ENCODE assay signal across 8 cellular contexts in the genomic region with DNA sequence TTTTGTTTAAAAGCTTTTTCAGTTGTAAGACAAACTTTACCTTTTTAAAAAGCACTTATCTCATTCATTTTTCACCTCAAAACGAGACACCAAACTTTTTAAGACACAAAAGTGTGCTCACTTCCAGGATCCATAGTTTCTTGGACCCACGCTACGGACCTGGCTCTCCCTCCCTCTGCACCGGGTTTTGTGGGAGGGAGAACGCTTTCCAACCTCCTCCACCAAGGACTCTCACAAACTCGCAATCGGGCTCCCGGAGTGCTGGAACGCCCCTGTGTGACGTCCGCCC. TPM values are rescaled to one million over a fixed set of nuclear protein-coding genes. Genes with fewer than 3 reads are reported as not detected.
DNase-seq lines count a peak whose midpoint lies in the region; ATAC-seq and TF ChIP-seq lines count a peak whose summit lies in the region.

No MANE protein-coding gene starts in this region.

- peak overlapping the region; percentile 94 for H2AFZ ChIP-seq in trophoblast cell (ENCODE audit: insufficient read depth, low read length, poor library complexity)

- peak overlapping the region; percentile 95 for H4K12ac ChIP-seq in trophoblast cell (ENCODE audit: low read depth, low read length)

- H3K27me3 Mint-ChIP-seq in activated T-cell treated with anti-CD3 and anti-CD28 coated beads, Interleukin-2, amount 50 U/mL, for 24 hours: no peaks in the 10 kb centered on the region
- H3K27me3 Mint-ChIP-seq in T-cell: no peaks in the 10 kb centered on the region

- H3K27ac Mint-ChIP-seq in activated T-cell treated with anti-CD3 and anti-CD28 coated beads, Interleukin-2, amount 50 U/mL, for 24 hours: peak overlapping the region; percentile 98
- H3K27ac Mint-ChIP-seq in T-cell: peak overlapping the region; percentile 97 to 99

- POLR2A ChIA-PET in T-cell (lab: Charles Lee): interaction anchor here in 1 of 2 donors (0.8 to 1.1 kb wide), 3 partner anchors 77 to 201 kb away, joined by 4 read pairs; partner anchors contain the start of gene SNRNP48

- peak overlapping the region; percentile 62 for H2BK5ac ChIP-seq in trophoblast cell (ENCODE audit: low read depth, low read length, poor library complexity)

- DNase-seq in activated T-cell treated with anti-CD3 and anti-CD28 coated beads, Interleukin-2, amount 50 U/mL, for 24 hours: no peak
- DNase-seq in activated T-cell treated with anti-CD3 and anti-CD28 coated beads, Interleukin-2, amount 50 U/mL, for 48 hours: no peak
- DNase-seq in T-cell (no peak), fibroblast of villous mesenchyme (ENCODE audit: low read depth) (peak; percentile 64), trophoblast cell (peak; percentile 83 to 85)

- H3K4me3 ChIP-seq in fibroblast of villous mesenchyme (ENCODE audit: low read depth, low read length) (peak overlapping the region; percentile 75), trophoblast cell (ENCODE audit: low read depth, low read length) (peak overlapping the region; percentile 84)

- peak overlapping the region; percentile 84 for H3K27ac ChIP-seq in trophoblast cell (ENCODE audit: low read depth, low read length)

- H3K4ac ChIP-seq in trophoblast cell (ENCODE audit: low read depth, low read length): peak overlapping the region; percentile 71

- H4K91ac ChIP-seq in trophoblast cell (ENCODE audit: low read depth, low read length): peak overlapping the region; percentile 89

- H3K27me3 ChIP-seq in trophoblast cell (ENCODE audit: insufficient read depth, low read length): no peaks in the 10 kb centered on the region

- TF ChIP-seq CTCF in fibroblast of villous mesenchyme (IDR thresholded peaks at IDR 0.05; ENCODE audit: insufficient read depth, low read depth, low read length): no peak

- ATAC-seq in T-cell (replicated peaks in 1 of 4) (no peak), HG02678 (IDR thresholded peaks at IDR 0.05; ENCODE audit: unreplicated experiment) (no peak), HG02970 (IDR thresholded peaks at IDR 0.05; ENCODE audit: low FRiP score, unreplicated experiment) (no peak), HG02642 (IDR thresholded peaks at IDR 0.05; ENCODE audit: poor library complexity, unreplicated experiment) (no peak)

- peak overlapping the region; percentile 93 for H3K4me3 Mint-ChIP-seq in activated T-cell treated with anti-CD3 and anti-CD28 coated beads, Interleukin-2, amount 50 U/mL, for 24 hours
- H3K4me3 Mint-ChIP-seq in T-cell: peak overlapping the region; percentile 82 to 98 (median 91)

- peak overlapping the region; percentile 96 for H4K8ac ChIP-seq in trophoblast cell (ENCODE audit: low read depth, low read length)

- peak overlapping the region; percentile 44 for H2BK120ac ChIP-seq in trophoblast cell (ENCODE audit: insufficient read depth, low read length, poor library complexity)

- H3K36me3 ChIP-seq in trophoblast cell (ENCODE audit: control insufficient read depth in 1 of 2, insufficient read depth in 2 of 2, low read length in 2 of 2): peaks cover 1 to 2% of the 10 kb centered on the region in 2 experiments

- WGBS in trophoblast cell (ENCODE audit: extremely low coverage, insufficient coverage, insufficient read length): no CpG with 5 or more reads among the region's 11 CpGs

- peaks cover 2 to 4% of the 10 kb centered on the region in 2 experiments for H3K4me1 ChIP-seq in trophoblast cell (ENCODE audit: control insufficient read depth in 1 of 2, insufficient read depth in 2 of 2, low read length in 2 of 2)

- no peak overlapping the region for H2BK12ac ChIP-seq in trophoblast cell (ENCODE audit: low read length)

- peaks cover 42% of the 10 kb centered on the region for H3K4me1 Mint-ChIP-seq in activated T-cell treated with anti-CD3 and anti-CD28 coated beads, Interleukin-2, amount 50 U/mL, for 24 hours (ENCODE audit: low read depth)
- H3K4me1 Mint-ChIP-seq in T-cell: peaks cover 44 to 51% (median 47%) of the 10 kb centered on the region in 3 donors

- peaks cover 7% of the 10 kb centered on the region for H3K79me2 ChIP-seq in trophoblast cell (ENCODE audit: control insufficient read depth, insufficient read depth, low read length, poor library complexity)

- peak overlapping the region; percentile 90 for H3K9ac ChIP-seq in trophoblast cell (ENCODE audit: low read length)

- peaks cover 9% of the 10 kb centered on the region for H3K79me1 ChIP-seq in trophoblast cell (ENCODE audit: low read length)

- H3K9me3 ChIP-seq in trophoblast cell (ENCODE audit: insufficient read depth, low read depth, low read length): no peaks in the 10 kb centered on the region

- H3K36me3 Mint-ChIP-seq in activated T-cell treated with anti-CD3 and anti-CD28 coated beads, Interleukin-2, amount 50 U/mL, for 24 hours (ENCODE audit: low read depth): peaks cover 49% of the 10 kb centered on the region
- H3K36me3 Mint-ChIP-seq in T-cell: peaks cover 13% of the 10 kb centered on the region

- H3K9me3 Mint-ChIP-seq in activated T-cell treated with anti-CD3 and anti-CD28 coated beads, Interleukin-2, amount 50 U/mL, for 24 hours: no peaks in the 10 kb centered on the region
- H3K9me3 Mint-ChIP-seq in T-cell: no peaks in the 10 kb centered on the region

- peak overlapping the region; percentile 88 for H3K4me2 ChIP-seq in trophoblast cell (ENCODE audit: low read length)

- peak overlapping the region; percentile 87 for H3K14ac ChIP-seq in trophoblast cell (ENCODE audit: low read length)

- H3K23ac ChIP-seq in trophoblast cell (ENCODE audit: low read length): no peak overlapping the region

- H3K18ac ChIP-seq in trophoblast cell (ENCODE audit: low read length): peak overlapping the region; percentile 51

- H2AK5ac ChIP-seq in trophoblast cell (ENCODE audit: low read length): no peak overlapping the region

- CTCF ChIA-PET in T-cell (lab: Charles Lee): interaction anchor here in 1 of 2 donors (2.0 kb wide), 1 partner anchor 114 kb away, joined by 7 read pairs; no protein-coding TSS in a partner anchor

RNA-seq across cellular contexts. Expression of gene CAGE1, which starts 0.4 kb away (rescaled TPM):
- total RNA-seq in T-cell (under 1 TPM in 4 of 5 donors, not detected in 1; 0.09 to 0.75 (median 0.31) TPM), fibroblast of villous mesenchyme (under 0.01 TPM in 2 replicates)
- polyA plus RNA-seq in trophoblast cell (2013): 0.10 and 0.12 TPM in 2 replicates

RNA-seq across cellular contexts. Expression of gene RIOK1, which starts 0.5 kb away (rescaled TPM):
- total RNA-seq in T-cell: 10 to 100 TPM; 27.4 to 42.9 (median 34.6) TPM
- total RNA-seq in fibroblast of villous mesenchyme: 15.8 and 24.2 TPM in 2 replicates
- polyA plus RNA-seq in trophoblast cell (2013): 24.7 and 25.6 TPM in 2 replicates

Comparison
In these comparisons a context has a peak if more than half of its experiments do, and no peak if none do; other contexts are left out.
1. DNase-seq: peak in fibroblast of villous mesenchyme (single experiment) and trophoblast cell (2 of 2); none in activated T-cell treated with anti-CD3 and anti-CD28 coated beads, Interleukin-2, amount 50 U/mL, for 24 hours (single experiment), activated T-cell treated with anti-CD3 and anti-CD28 coated beads, Interleukin-2, amount 50 U/mL, for 48 hours (0 of 2) and T-cell (0 of 34).